In genomic region chr15:101019351-101019750, GRCh38 we compare ENCODE assay signal across 19 cellular contexts.
DNase-seq lines count a peak whose midpoint lies in the region; ATAC-seq and TF ChIP-seq lines count a peak whose summit lies in the region.
"Had no signal": no experiment of that assay in that cellular context is flagged by ENCODE, and none has a peak within 500 bp of the region (broad histone marks: within the 10 kb centered on the region; RNA-seq: fewer than 3 reads in every experiment).

No MANE protein-coding gene starts in this region.

- peaks cover 27% of the 10 kb centered on the region for H3K4me1 Mint-ChIP-seq in type B pancreatic cell (ENCODE audit: unreplicated experiment)

- H3K36me3 Mint-ChIP-seq in type B pancreatic cell = no peaks in the 10 kb centered on the region

- ATAC-seq in Right ventricle myocardium inferior = no peak
- no peak for ATAC-seq in left lobe of liver
- ATAC-seq in HG03432 (IDR thresholded peaks at IDR 0.05; ENCODE audit: unreplicated experiment) = no peak
- ATAC-seq: A549, GM12878 had no signal

- over 99% methylated on average over 7 of the region's 7 CpGs for WGBS in SK-N-SH (ENCODE audit: low lambda C conversion rate)

- no peak overlapping the region for H3K27ac ChIP-seq in right atrium auricular region
- no peak overlapping the region for H3K27ac ChIP-seq in SK-N-SH (ENCODE audit: low read depth in 2 of 2, low read length in 1 of 2)
- H3K27ac ChIP-seq: A549 had no signal

- H2AFZ ChIP-seq in SK-N-SH (ENCODE audit: low read depth) = no peak overlapping the region

- H3K9me2 ChIP-seq in SK-N-SH = no peaks in the 10 kb centered on the region

- no peaks in the 10 kb centered on the region for H4K20me1 ChIP-seq in SK-N-SH (ENCODE audit: insufficient read depth)

- H3K36me3 ChIP-seq in right atrium auricular region (no peaks in the 10 kb centered on the region), SK-N-SH (replicated peaks in 1 of 2; ENCODE audit: control insufficient read depth in 1 of 2, insufficient read depth in 2 of 2, low read length in 1 of 2) (peaks cover 5 to 8% of the 10 kb centered on the region in 2 experiments)

- no peak for TF ChIP-seq RAD21 in SK-N-SH (IDR thresholded peaks at IDR 0.05; ENCODE audit: low read length)

- H3K27me3 ChIP-seq in right atrium auricular region (no peaks in the 10 kb centered on the region), SK-N-SH (ENCODE audit: insufficient read depth) (no peaks in the 10 kb centered on the region)

- POLR2A ChIA-PET in SK-N-SH (lab: Yijun Ruan, JAX) = interaction anchor here (0.8 kb wide), 1 partner anchor 232 kb away, joined by 3 read pairs; the partner anchor contains the start of gene CHSY1

- no peak overlapping the region for H3K4me3 Mint-ChIP-seq in type B pancreatic cell
- H3K4me3 Mint-ChIP-seq: HFFc6 had no signal

- H3K4me3 ChIP-seq in right atrium auricular region = no peak overlapping the region
- H3K4me3 ChIP-seq in SK-N-SH (ENCODE audit: low read depth in 2 of 2, low read length in 1 of 2) = no peak overlapping the region
- H3K4me3 ChIP-seq: A549, GM12878 had no signal

- no peak for TF ChIP-seq EP300 in SK-N-SH (IDR thresholded peaks at IDR 0.05; ENCODE audit: borderline replicate concordance in 1 of 2, low read depth in 1 of 2, low read length in 1 of 2)

- H3K79me2 ChIP-seq in SK-N-SH (ENCODE audit: insufficient read depth) = no peaks in the 10 kb centered on the region

- H3K4me1 ChIP-seq in right atrium auricular region (peaks cover 0 to 17% of the 10 kb centered on the region in 2 donors), SK-N-SH (ENCODE audit: control insufficient read depth in 1 of 2, insufficient read depth in 2 of 2, low read depth in 1 of 2, low read length in 1 of 2) (peaks cover 0 to 7% of the 10 kb centered on the region in 2 experiments; a peak in 1 of 4 replicates)
- H3K4me1 ChIP-seq: A549 had no signal

- DNase-seq in right atrium auricular region (ENCODE audit: low spot score) (peak; percentile 32), Right ventricle myocardium inferior (ENCODE audit: missing footprints) (no peak), ecto neural progenitor cell (ENCODE audit: low spot score) (peak; percentile 41), left lobe of liver (ENCODE audit: low spot score) (peak; percentile 19), type B pancreatic cell (ENCODE audit: extremely low spot score, unreplicated experiment) (peak; percentile 53), NCI-H2029 (lab: John Stamatoyannopoulos, UW) (no peak), SK-N-SH (no peak)
- DNase-seq: C1 segment of cervical spinal cord, DMS79 treated with DMSO at 0.1 percent for 48 hours, GOT3, HFFc6, NCI-H1048, NCI-H146, NCI-H2107, NCI-H69, SHP77 treated with DMSO at 0.1 percent for 48 hours had no signal

- TF ChIP-seq CTCF in right atrium auricular region (IDR thresholded peaks at IDR 0.05) (no peak), type B pancreatic cell (conservative IDR thresholded peaks at IDR 0.05) (no peak), SK-N-SH (IDR thresholded peaks at IDR 0.05) (no peak)

- no peaks in the 10 kb centered on the region for H3K9me3 Mint-ChIP-seq in type B pancreatic cell
- H3K9me3 Mint-ChIP-seq: HFFc6 had no signal

- no peak overlapping the region for H3K4me2 ChIP-seq in SK-N-SH
- H3K4me2 ChIP-seq: A549 had no signal

- CTCF ChIA-PET in SK-N-SH (lab: Yijun Ruan, JAX) = interaction anchor here (0.7 to 4.3 kb wide), 8 partner anchors 9 to 238 kb away, joined by 3 to 42 read pairs (median 6); no protein-coding TSS in a partner anchor

- H3K27ac Mint-ChIP-seq in type B pancreatic cell = no peak overlapping the region
- H3K27ac Mint-ChIP-seq: HFFc6 had no signal

- no peak overlapping the region for H3K9ac ChIP-seq in SK-N-SH

- intact Hi-C loops in Right ventricle myocardium inferior (cut with DNase I) = no loop called here

- H3K27me3 Mint-ChIP-seq in type B pancreatic cell = peaks cover 4% of the 10 kb centered on the region

- H3F3A ChIP-seq in SK-N-SH (replicated peaks; ENCODE audit: insufficient read depth) = no peaks in the 10 kb centered on the region

- H3K9me3 ChIP-seq in right atrium auricular region (no peaks in the 10 kb centered on the region), SK-N-SH (no peaks in the 10 kb centered on the region)
- H3K9me3 ChIP-seq: A549 had no signal

TF ChIP-seq in SK-N-SH, 30 proteins besides CTCF, POLR2A, EP300 and RAD21:
- TF ChIP-seq NRF1 (IDR thresholded peaks at IDR 0.05; ENCODE audit: low read depth, low read length) = no peak
- TF ChIP-seq USF2 (IDR thresholded peaks at IDR 0.05; ENCODE audit: borderline replicate concordance, low read depth, low read length) = no peak
- TF ChIP-seq FOXJ3 (CRISPR knock-in tag; IDR thresholded peaks at IDR 0.05) = no peak
- TF ChIP-seq FOXM1 (IDR thresholded peaks at IDR 0.05; ENCODE audit: low read depth) = no peak
- no peak for TF ChIP-seq MXI1 (IDR thresholded peaks at IDR 0.05; ENCODE audit: low read depth, low read length)
- TF ChIP-seq REST (IDR thresholded peaks at IDR 0.05; ENCODE audit: low read depth, low read length) = no peak
- TF ChIP-seq SIN3A (IDR thresholded peaks at IDR 0.05; ENCODE audit: borderline replicate concordance, low read depth, low read length) = no peak
- TF ChIP-seq GATA2 (CRISPR knock-in tag; IDR thresholded peaks at IDR 0.05) = no peak
- no peak for TF ChIP-seq USF1 (IDR thresholded peaks at IDR 0.05; ENCODE audit: borderline replicate concordance, low read depth)
- TF ChIP-seq MAX (IDR thresholded peaks at IDR 0.05; ENCODE audit: low read depth) = no peak
- no peak for TF ChIP-seq RXRA (IDR thresholded peaks at IDR 0.05; ENCODE audit: borderline replicate concordance, low read depth)

Comparison
In these comparisons a context has a peak if more than half of its experiments do, and no peak if none do; other contexts are left out.
1. DNase-seq: peak in right atrium auricular region (single experiment), ecto neural progenitor cell (single experiment), left lobe of liver (single experiment) and type B pancreatic cell (single experiment); none in Right ventricle myocardium inferior (single experiment), NCI-H2029 (single experiment) and SK-N-SH (single experiment).